In the genomic region with DNA sequence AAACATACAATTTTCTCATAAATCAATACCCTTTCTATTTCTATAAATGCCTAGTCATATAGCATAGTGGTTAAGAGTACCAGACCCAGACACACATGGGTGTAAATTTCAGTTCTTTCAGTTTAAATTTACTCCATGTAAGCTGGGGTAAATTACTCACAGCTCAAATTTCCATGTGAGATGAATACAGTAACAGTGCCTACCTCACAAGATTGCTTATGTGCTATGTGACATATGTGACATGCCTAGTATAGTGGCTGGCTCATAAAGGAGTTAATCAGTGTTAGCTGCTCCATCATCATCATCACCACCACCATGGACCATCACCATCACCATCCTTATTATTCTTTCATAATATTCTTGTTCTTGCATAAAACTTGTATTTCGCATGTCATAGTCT, we compare ENCODE assay signal across 21 cellular contexts. TPM values are rescaled to one million over a fixed set of nuclear protein-coding genes. Genes with fewer than 3 reads are reported as not detected.
A peak's percentile ranks its signal among the peaks of the same experiment; 100 is the strongest.
DNase-seq lines count a peak whose midpoint lies in the region; ATAC-seq lines count a peak whose summit lies in the region.
"Had no signal": no experiment of that assay in that cellular context is flagged by ENCODE, and none has a peak within 500 bp of the region (broad histone marks: within the 10 kb centered on the region; RNA-seq: fewer than 3 reads in every experiment).

No MANE protein-coding gene starts in this region.

- H3K4me1 Mint-ChIP-seq in activated T-cell treated with anti-CD3 and anti-CD28 coated beads, Interleukin-2, amount 50 U/mL, for 72 hours (ENCODE audit: low read depth) = peaks cover 16% of the 10 kb centered on the region
- H3K4me1 Mint-ChIP-seq in activated T-cell treated with anti-CD3 and anti-CD28 coated beads, Interleukin-2, amount 50 U/mL, for 4 hours (ENCODE audit: low read depth) = no peaks in the 10 kb centered on the region
- H3K4me1 Mint-ChIP-seq in T-helper 17 cell = peaks cover 4% of the 10 kb centered on the region
- no peaks in the 10 kb centered on the region for H3K4me1 Mint-ChIP-seq in central memory CD8-positive, alpha-beta T cell

- peak overlapping the region in 1 of 2 donors; percentile 40 for H3K4me3 Mint-ChIP-seq in activated T-cell treated with anti-CD3 and anti-CD28 coated beads, Interleukin-2, amount 50 U/mL, for 72 hours
- H3K4me3 Mint-ChIP-seq in activated T-cell treated with anti-CD3 and anti-CD28 coated beads, Interleukin-2, amount 50 U/mL, for 4 hours = no peak overlapping the region
- no peak overlapping the region for H3K4me3 Mint-ChIP-seq in T-helper 17 cell
- no peak overlapping the region for H3K4me3 Mint-ChIP-seq in central memory CD8-positive, alpha-beta T cell
- H3K4me3 Mint-ChIP-seq: B cell had no signal

- no peaks in the 10 kb centered on the region for H3K27me3 Mint-ChIP-seq in activated T-cell treated with anti-CD3 and anti-CD28 coated beads, Interleukin-2, amount 50 U/mL, for 72 hours (ENCODE audit: low read depth)
- H3K27me3 Mint-ChIP-seq in activated T-cell treated with anti-CD3 and anti-CD28 coated beads, Interleukin-2, amount 50 U/mL, for 4 hours (ENCODE audit: low read depth) = no peaks in the 10 kb centered on the region
- no peaks in the 10 kb centered on the region for H3K27me3 Mint-ChIP-seq in T-helper 17 cell
- H3K27me3 Mint-ChIP-seq in central memory CD8-positive, alpha-beta T cell = no peaks in the 10 kb centered on the region
- H3K27me3 Mint-ChIP-seq: B cell had no signal

- peak; percentile 73 to 95 for ATAC-seq in activated T-cell treated with anti-CD3 and anti-CD28 coated beads, Interleukin-2, amount 50 U/mL, for 72 hours (replicated peaks in 1 of 2)
- ATAC-seq in activated T-cell treated with anti-CD3 and anti-CD28 coated beads, Interleukin-2, amount 50 U/mL, for 4 hours = no peak
- ATAC-seq in T-helper 17 cell = no peak
- no peak for ATAC-seq in central memory CD8-positive, alpha-beta T cell (replicated peaks; ENCODE audit: extremely low read depth, poor library complexity, severe bottlenecking)
- ATAC-seq in stimulated activated naive CD8-positive, alpha-beta T cell treated with anti-CD3 and anti-CD28 coated beads, Interleukin-15, Interleukin-2, amounts not matched to agents 100 U/mL and 50 U/mL, for 24 hours = peak; percentile 79
- ATAC-seq: A549, K562 had no signal

- peak overlapping the region; percentile 99 for H3K27ac Mint-ChIP-seq in activated T-cell treated with anti-CD3 and anti-CD28 coated beads, Interleukin-2, amount 50 U/mL, for 72 hours
- H3K27ac Mint-ChIP-seq in T-helper 17 cell = peak overlapping the region; percentile 43
- peak overlapping the region; percentile 47 for H3K27ac Mint-ChIP-seq in central memory CD8-positive, alpha-beta T cell (ENCODE audit: low read depth)
- H3K27ac Mint-ChIP-seq: B cell had no signal

- H3K36me3 Mint-ChIP-seq in activated T-cell treated with anti-CD3 and anti-CD28 coated beads, Interleukin-2, amount 50 U/mL, for 72 hours (ENCODE audit: insufficient read depth in 2 of 2) = peaks cover 24 to 48% of the 10 kb centered on the region in 2 donors
- H3K36me3 Mint-ChIP-seq in activated T-cell treated with anti-CD3 and anti-CD28 coated beads, Interleukin-2, amount 50 U/mL, for 4 hours (ENCODE audit: insufficient read depth) = peaks cover 57% of the 10 kb centered on the region
- peaks cover 27% of the 10 kb centered on the region for H3K36me3 Mint-ChIP-seq in T-helper 17 cell (ENCODE audit: low read depth)
- peaks cover 45% of the 10 kb centered on the region for H3K36me3 Mint-ChIP-seq in central memory CD8-positive, alpha-beta T cell (ENCODE audit: insufficient read depth)

- no peaks in the 10 kb centered on the region for H3K9me3 ChIP-seq in T-helper 17 cell (ENCODE audit: control insufficient read depth, low read length, poor library complexity, severe bottlenecking)
- H3K9me3 ChIP-seq: A549, HAP-1 had no signal

- DNase-seq in activated T-cell treated with anti-CD3 and anti-CD28 coated beads, Interleukin-2, amount 50 U/mL, for 72 hours = no peak
- no peak for DNase-seq in activated T-cell treated with anti-CD3 and anti-CD28 coated beads, Interleukin-2, amount 50 U/mL, for 4 hours
- no peak for DNase-seq in T-helper 17 cell
- DNase-seq in central memory CD8-positive, alpha-beta T cell (ENCODE audit: low spot score in 2 of 2) = no peak
- no peak for DNase-seq in stimulated activated naive CD8-positive, alpha-beta T cell treated with anti-CD3 and anti-CD28 coated beads, Interleukin-15, Interleukin-2, amounts not matched to agents 100 U/mL and 50 U/mL, for 24 hours
- no peak for DNase-seq in NCI-H1436 (lab: John Stamatoyannopoulos, UW)
- no peak for DNase-seq in posterior cingulate gyrus
- DNase-seq: DMS53, GF-D8, MM.1S, NCI-H1048, NCI-H1417 treated with DMSO at 0.1 percent for 48 hours, NCI-H2029, NCI-H226, NCI-H510A treated with DMSO at 0.1 percent for 48 hours, NCI-H748 treated with DMSO at 0.1 percent for 48 hours, SHP77 treated with DMSO at 0.1 percent for 48 hours had no signal

- H3K9me3 Mint-ChIP-seq in activated T-cell treated with anti-CD3 and anti-CD28 coated beads, Interleukin-2, amount 50 U/mL, for 72 hours = no peaks in the 10 kb centered on the region
- no peaks in the 10 kb centered on the region for H3K9me3 Mint-ChIP-seq in activated T-cell treated with anti-CD3 and anti-CD28 coated beads, Interleukin-2, amount 50 U/mL, for 4 hours
- H3K9me3 Mint-ChIP-seq in central memory CD8-positive, alpha-beta T cell = no peaks in the 10 kb centered on the region

- intact Hi-C loops in posterior cingulate gyrus (cut with DNase I) = no loop called here

RNA-seq across cellular contexts. Expression of gene LY75, which starts 45.0 kb away (rescaled TPM):
- total RNA-seq in activated T-cell treated with anti-CD3 and anti-CD28 coated beads, Interleukin-2, amount 50 U/mL, for 72 hours = 100 to 1,000 TPM; 108 to 114 TPM
- 10 to 100 TPM; 18.8 to 44.7 (median 25.8) TPM for total RNA-seq in activated T-cell treated with anti-CD3 and anti-CD28 coated beads, Interleukin-2, amount 50 U/mL, for 4 hours
- total RNA-seq in T-helper 17 cell = 10 to 100 TPM; 31.8 to 37.1 TPM

Comparison
In these comparisons a context has a peak if more than half of its experiments do, and no peak if none do; other contexts are left out.
1. ATAC-seq: peak in activated T-cell treated with anti-CD3 and anti-CD28 coated beads, Interleukin-2, amount 50 U/mL, for 72 hours (2 of 2) and stimulated activated naive CD8-positive, alpha-beta T cell treated with anti-CD3 and anti-CD28 coated beads, Interleukin-15, Interleukin-2, amounts not matched to agents 100 U/mL and 50 U/mL, for 24 hours (single experiment); none in activated T-cell treated with anti-CD3 and anti-CD28 coated beads, Interleukin-2, amount 50 U/mL, for 4 hours (0 of 2), T-helper 17 cell (single experiment) and central memory CD8-positive, alpha-beta T cell (single experiment).
2. H3K27ac Mint-ChIP-seq: peak in every context shown above with its lines; median percentile 99 in activated T-cell treated with anti-CD3 and anti-CD28 coated beads, Interleukin-2, amount 50 U/mL, for 72 hours; 47 in central memory CD8-positive, alpha-beta T cell; 43 in T-helper 17 cell.